Comparison of ENCODE assay signal across 8 cellular contexts in the genomic region with DNA sequence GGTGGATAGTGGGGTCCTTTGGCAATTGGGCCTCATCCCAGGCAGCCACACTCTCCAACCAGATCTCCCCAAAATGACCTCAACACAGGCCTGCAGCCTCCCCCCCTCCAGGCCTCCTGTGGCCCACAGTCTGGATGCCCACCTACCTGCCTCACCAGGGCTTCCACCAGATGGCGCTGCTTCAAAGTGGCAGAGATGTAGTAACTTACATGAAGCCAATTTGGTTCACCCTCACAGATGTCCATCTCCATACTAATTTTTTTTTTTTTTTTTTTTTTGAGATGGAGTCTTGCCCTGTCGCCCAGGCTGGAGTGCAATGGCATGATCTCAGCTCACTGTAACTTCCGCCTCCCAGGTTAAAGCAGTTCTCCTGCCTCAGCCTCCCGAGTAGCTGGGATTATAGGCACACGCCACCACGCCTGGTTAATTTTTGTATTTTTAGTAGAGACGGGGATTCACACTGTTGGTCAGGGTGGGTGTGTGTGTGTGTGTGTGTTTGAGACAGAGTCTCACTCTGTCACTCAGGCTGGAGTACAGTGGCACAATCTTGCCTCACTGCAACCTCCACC. TPM values are rescaled to one million over a fixed set of nuclear protein-coding genes. Genes with fewer than 3 reads are reported as not detected.
DNase-seq lines count a peak whose midpoint lies in the region; ATAC-seq, FAIRE-seq and TF ChIP-seq lines count a peak whose summit lies in the region.
"Not testable (repeated sequence)": the region's sequence is repeated elsewhere in the genome, so short reads cannot be mapped to it uniquely, and the experiment has no call there.

No MANE protein-coding gene starts in this region.

- H2AFZ ChIP-seq in GM12878 (ENCODE audit: control insufficient read depth, low read depth, low read length) = not testable (repeated sequence)

- H3K4me2 ChIP-seq in DOHH2 (ENCODE audit: low read length); GM12878 (ENCODE audit: control insufficient read depth, insufficient read depth): not testable (repeated sequence)

- CTCF ChIA-PET in GM12878 (lab: Yijun Ruan, JAX) = interaction anchor here (0.7 to 6.4 kb wide), 14 partner anchors 9 to 128 kb away, joined by 3 to 122 read pairs (median 6); a partner anchor contains a TSS

- not testable (repeated sequence) for H3K27me3 ChIP-seq in DOHH2 (ENCODE audit: control insufficient read depth, low read length); GM12878 (replicated peaks in 1 of 2; ENCODE audit: control insufficient read depth in 2 of 2, insufficient read depth in 2 of 2, low read length in 1 of 2); suprapubic skin

- FAIRE-seq in GM12878 (lab: Jason Lieb, UNC) = peak; percentile 90

- H3K36me3 ChIP-seq in DOHH2 (ENCODE audit: control insufficient read depth, low read length); GM12878 (ENCODE audit: control insufficient read depth in 2 of 2, insufficient read depth in 2 of 2, low read length in 1 of 2): not testable (repeated sequence)
- H3K36me3 ChIP-seq in suprapubic skin = peaks cover 37% of the 10 kb centered on the region

- H3F3A ChIP-seq in DOHH2 (ENCODE audit: control insufficient read depth, insufficient read depth) = not testable (repeated sequence)

- TF ChIP-seq EP300 in GM12878 (IDR thresholded peaks at IDR 0.05; ENCODE audit: borderline replicate concordance in 1 of 2, control insufficient read depth in 1 of 2, low read depth in 2 of 2, low read length in 2 of 2); suprapubic skin (IDR thresholded peaks at IDR 0.05): not testable (repeated sequence)

- not testable (repeated sequence) for TF ChIP-seq POLR2A in GM12878 (IDR thresholded peaks at IDR 0.05; ENCODE audit: low read depth, low read length); suprapubic skin (IDR thresholded peaks at IDR 0.05)

- H3K27ac ChIP-seq in DOHH2 (ENCODE audit: low read depth, low read length); GM12878 (ENCODE audit: control insufficient read depth, insufficient read depth); suprapubic skin: not testable (repeated sequence)

- RAD21 ChIA-PET in GM12878 (lab: Charles Lee; ENCODE audit: unreplicated experiment) = interaction anchor here (0.6 to 7.8 kb wide), 9 partner anchors 10 to 73 kb away, joined by 3 to 106 read pairs (median 3); no protein-coding TSS in a partner anchor

- not testable (repeated sequence) for H3K9ac ChIP-seq in GM12878 (ENCODE audit: control insufficient read depth, insufficient read depth, low read length)

- not testable (repeated sequence) for H3K9me3 ChIP-seq in DOHH2 (ENCODE audit: control insufficient read depth, insufficient read depth, low read length); GM12878 (replicated peaks; ENCODE audit: control insufficient read depth, insufficient read depth, low read length); suprapubic skin

- SMC1A ChIA-PET in GM12878 (lab: Charles Lee; ENCODE audit: uncharacterized antibody, unreplicated experiment) = interaction anchor here (0.9 to 11.0 kb wide), 10 partner anchors 16 to 86 kb away, joined by 3 to 151 read pairs (median 4); no protein-coding TSS in a partner anchor

- H3K9me2 ChIP-seq in DOHH2 (replicated peaks; ENCODE audit: control insufficient read depth, low read length) = not testable (repeated sequence)

- 83% methylated on average over 6 of the region's 7 CpGs for WGBS in GM12878 (ENCODE audit: insufficient coverage, insufficient replicate concordance, low lambda C conversion rate, missing lambda C conversion rate)
- 88% methylated on average over 7 of the region's 7 CpGs for WGBS in suprapubic skin

- POLR2A ChIA-PET in GM12878 (lab: Charles Lee) = interaction anchor here (0.6 to 0.9 kb wide), 4 partner anchors 19 to 71 kb away, joined by 3 to 7 read pairs (median 4); no protein-coding TSS in a partner anchor

- intact Hi-C loops in GM12878 (cut with micrococcal nuclease; ENCODE audit: unreplicated experiment) (loop anchor here (1.0 to 10.0 kb wide), 2 partner anchors 68 to 450 kb away; no protein-coding TSS in a partner anchor), left cardiac atrium (cut with DNase I) (loop anchor here (2.0 to 5.0 kb wide), 2 partner anchors 67 to 68 kb away; no protein-coding TSS in a partner anchor), posterior cingulate gyrus (cut with DNase I) (loop anchor here (1.0 kb wide), 1 partner anchor 68 kb away; no protein-coding TSS in a partner anchor)

- H3K79me2 ChIP-seq in DOHH2 (ENCODE audit: control insufficient read depth, low read length); GM12878 (ENCODE audit: control insufficient read depth, insufficient read depth, low read length): not testable (repeated sequence)

- TF ChIP-seq CTCF in DOHH2 (IDR thresholded peaks at IDR 0.05; ENCODE audit: low read depth, low read length, poor library complexity, severe bottlenecking) (peak; percentile 75), GM12878 (IDR thresholded peaks at IDR 0.05 in 2 of 3, conservative IDR thresholded peaks at IDR 0.05 in 1 of 3; ENCODE audit: control insufficient read depth in 2 of 3, extremely low read depth in 1 of 3, insufficient read depth in 1 of 3, low read depth in 3 of 3, low read length in 3 of 3) (peak; percentile 75 to 85 (median 79)), suprapubic skin (IDR thresholded peaks at IDR 0.05) (peak; percentile 59 to 63)

- DNase-seq in HT-29 (ENCODE audit: low spot score) (peak; percentile 77), NCI-H774 (lab: John Stamatoyannopoulos, UW) (peak; percentile 75), left cardiac atrium (peak; percentile 84), posterior cingulate gyrus (peak in 9 of 10 donors; percentile 35 to 93 (median 67)), suprapubic skin (ENCODE audit: low spot score in 2 of 2) (peak in 1 of 2 donors; percentile 86)
- DNase-seq in activated CD4-positive, CD25-positive, alpha-beta regulatory T cell treated with anti-CD3 and anti-CD28 coated beads, Interleukin-2, amount 50 U/mL, for 72 hours = peak; percentile 86
- not testable (repeated sequence) for DNase-seq in GM12878 (ENCODE audit: low read depth, low spot score)

- H3K4me3 ChIP-seq in DOHH2 (ENCODE audit: low read length); GM12878; suprapubic skin: not testable (repeated sequence)

- peak; percentile 97 for ATAC-seq in GM12878
- ATAC-seq in left cardiac atrium = peak; percentile 71 to 73

- in situ Hi-C loops in GM12878 (cut with MboI) = loop anchor here (5.0 kb wide), 1 partner anchor 67 kb away; no protein-coding TSS in a partner anchor

- H3K4me1 ChIP-seq in DOHH2 (ENCODE audit: control insufficient read depth, low read length); GM12878 (ENCODE audit: control insufficient read depth, insufficient read depth, low read length); suprapubic skin: not testable (repeated sequence)

- BruUV-seq in GM12878 (replicated peaks; lab: Mats Ljungman, UMichigan) = not testable (repeated sequence)

- TF ChIP-seq RAD21 in GM12878 (IDR thresholded peaks at IDR 0.05; ENCODE audit: insufficient read depth, low read depth, low read length) = peak; percentile 91

- H4K20me1 ChIP-seq in DOHH2 (ENCODE audit: control insufficient read depth, insufficient read depth, low read depth, low read length); GM12878 (ENCODE audit: control insufficient read depth, insufficient read depth): not testable (repeated sequence)

TF ChIP-seq in GM12878, 131 proteins besides CTCF, POLR2A, EP300 and RAD21:
- peak; percentile 94 for TF ChIP-seq SMC3 (IDR thresholded peaks at IDR 0.05; ENCODE audit: borderline replicate concordance, low read length)
- TF ChIP-seq, protein P1, sequence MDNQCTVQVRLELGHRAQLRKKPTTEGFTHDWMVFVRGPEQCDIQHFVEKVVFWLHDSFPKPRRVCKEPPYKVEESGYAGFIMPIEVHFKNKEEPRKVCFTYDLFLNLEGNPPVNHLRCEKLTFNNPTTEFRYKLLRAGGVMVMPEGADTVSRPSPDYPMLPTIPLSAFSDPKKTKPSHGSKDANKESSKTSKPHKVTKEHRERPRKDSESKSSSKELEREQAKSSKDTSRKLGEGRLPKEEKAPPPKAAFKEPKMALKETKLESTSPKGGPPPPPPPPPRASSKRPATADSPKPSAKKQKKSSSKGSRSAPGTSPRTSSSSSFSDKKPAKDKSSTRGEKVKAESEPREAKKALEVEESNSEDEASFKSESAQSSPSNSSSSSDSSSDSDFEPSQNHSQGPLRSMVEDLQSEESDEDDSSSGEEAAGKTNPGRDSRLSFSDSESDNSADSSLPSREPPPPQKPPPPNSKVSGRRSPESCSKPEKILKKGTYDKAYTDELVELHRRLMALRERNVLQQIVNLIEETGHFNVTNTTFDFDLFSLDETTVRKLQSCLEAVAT (IDR thresholded peaks at IDR 0.05) = peak; percentile 42; the same call in 1 of the 2 replicates
- peak; percentile 75; the same call in 1 of the 2 replicates for TF ChIP-seq YY1 (IDR thresholded peaks at IDR 0.05; ENCODE audit: low read depth, low read length)

RNA-seq across cellular contexts. Expression of a gene that starts 33.6 kb away (rescaled TPM):
- total RNA-seq in HT-29 (2014; rRNA removed; shearing (Covaris generic)) = 51.5 and 62.2 TPM in 2 replicates
- total RNA-seq in GM12878 (2013; cell fraction: nucleolus; rRNA removed) = 344 and 379 TPM in 2 replicates
- total RNA-seq in GM12878 (2014; rRNA removed) = 3.7 and 4.2 TPM in 2 replicates
- total RNA-seq in GM12878 (2014; rRNA removed; fragmentation: Illumina TruSeq; extraction: Trizol) = 2.6 and 3.4 TPM in 2 replicates
- 3.3 and 3.5 TPM in 2 replicates for total RNA-seq in GM12878 (2021)
- 39.2 TPM for polyA plus RNA-seq in GM12878 (2011; ENCODE audit: low read depth)
- polyA plus RNA-seq in GM12878 (2011; rRNA removed) = 134 and 192 TPM in 2 replicates
- 157 and 254 TPM in 2 replicates for polyA plus RNA-seq in GM12878 (2011; cell fraction: cytosol; rRNA removed)
- polyA plus RNA-seq in GM12878 (2011; cell fraction: nucleus; rRNA removed) = 130 and 231 TPM in 2 replicates
- 66.3 and 79.3 TPM in 2 replicates for polyA plus RNA-seq in GM12878 (2012)
- 4.3 and 4.4 TPM in 2 replicates for polyA plus RNA-seq in GM12878 (2014; fragmentation: Illumina TruSeq; extraction: Trizol)
- 1 to 10 TPM in 1 of 2 experiments, under 1 TPM in 1; 0.71 to 1.1 TPM for polyA plus RNA-seq in GM12878 (2014; fragmentation: Nextera tagmentation; extraction: Ambion mirVana)
- 3.4 and 3.9 TPM in 2 replicates for polyA plus RNA-seq in GM12878 (2014; rRNA removed)
- 10 to 100 TPM; 11.1 to 11.3 TPM for polyA plus RNA-seq in GM12878 (2016; fragmentation: Nextera tagmentation; extraction: Ambion mirVana)
- 119 and 127 TPM in 2 replicates for polyA minus RNA-seq in GM12878 (2011; rRNA and poly(A)+ RNA removed)
- 25.0 and 25.4 TPM in 2 replicates for polyA minus RNA-seq in GM12878 (2011; cell fraction: cytosol; rRNA and poly(A)+ RNA removed)
- polyA minus RNA-seq in GM12878 (2011; cell fraction: nucleus; rRNA and poly(A)+ RNA removed) = 37.6 and 39.7 TPM in 2 replicates
- 100 to 1,000 TPM in 1 of 2 donors, 10 to 100 TPM in 1; 89.7 to 119 TPM for total RNA-seq in left cardiac atrium
- total RNA-seq in suprapubic skin = 10 to 100 TPM; 35.8 to 41.9 (median 39.2) TPM
